2 cellular contexts compared by ENCODE assay signal in genomic region chr1:219790834-219791615, GRCh38.
TF ChIP-seq lines count a peak whose summit lies in the region.

No MANE protein-coding gene starts in this region.

TF ChIP-seq in GM23338, 12 proteins besides CTCF, POLR2A, EP300 and RAD21 (continued from another document):
- no peak for TF ChIP-seq POLR2AphosphoS5 (IDR thresholded peaks at IDR 0.05; ENCODE audit: low read depth)

TF ChIP-seq in SK-N-SH treated with all-trans-retinoic acid at 6 μM for 48 hours, 23 proteins besides CTCF, POLR2A, EP300 and RAD21 (continued from another document):
- no peak for TF ChIP-seq CREB5 (CRISPR knock-in tag; IDR thresholded peaks at IDR 0.05; ENCODE audit: low read depth)
- TF ChIP-seq ZNF70 (CRISPR knock-in tag; IDR thresholded peaks at IDR 0.05): no peak
- no peak for TF ChIP-seq TOX (CRISPR knock-in tag; IDR thresholded peaks at IDR 0.05; ENCODE audit: borderline replicate concordance)
- no peak for TF ChIP-seq POU6F1 (CRISPR knock-in tag; IDR thresholded peaks at IDR 0.05; ENCODE audit: borderline replicate concordance, low read depth)
- TF ChIP-seq OSR1 (CRISPR knock-in tag; IDR thresholded peaks at IDR 0.05): no peak
- no peak for TF ChIP-seq ZFP30 (CRISPR knock-in tag; IDR thresholded peaks at IDR 0.05)
- no peak for TF ChIP-seq SNAI2 (CRISPR knock-in tag; IDR thresholded peaks at IDR 0.05)
- no peak for TF ChIP-seq BACH2 (CRISPR knock-in tag; IDR thresholded peaks at IDR 0.05; ENCODE audit: borderline replicate concordance)
- TF ChIP-seq CSRNP3 (CRISPR knock-in tag; IDR thresholded peaks at IDR 0.05): no peak
- no peak for TF ChIP-seq ZC3H10 (CRISPR knock-in tag; IDR thresholded peaks at IDR 0.05)
- TF ChIP-seq CSDC2 (CRISPR knock-in tag; IDR thresholded peaks at IDR 0.05): no peak
- TF ChIP-seq ZNF565 (CRISPR knock-in tag; conservative IDR thresholded peaks at IDR 0.05; ENCODE audit: low read depth): no peak
- TF ChIP-seq ZFP3 (CRISPR knock-in tag; IDR thresholded peaks at IDR 0.05): no peak
- TF ChIP-seq ZNF8 (CRISPR knock-in tag; IDR thresholded peaks at IDR 0.05): no peak
- TF ChIP-seq RARB (CRISPR knock-in tag; IDR thresholded peaks at IDR 0.05): no peak
- no peak for TF ChIP-seq ISL1 (CRISPR knock-in tag; IDR thresholded peaks at IDR 0.05)
